Comparison of ENCODE assay signal across 8 cellular contexts in genomic region chr4:65227628-65228027, GRCh38.
"Had no signal": no experiment of that assay in that cellular context is flagged by ENCODE, and none has a peak within 500 bp of the region (broad histone marks: within the 10 kb centered on the region; RNA-seq: fewer than 3 reads in every experiment).

No MANE protein-coding gene starts in this region.

- ATAC-seq: GM23338, HepG2 had no signal

- H3K36me3 Mint-ChIP-seq: IgD-negative memory B cell had no signal

- H3K4me3 Mint-ChIP-seq: GM23338, H9, IgD-negative memory B cell had no signal

- DNase-seq: H9, HCEC 1CT had no signal

- H3K27ac Mint-ChIP-seq: GM23338, H9, IgD-negative memory B cell had no signal

- H3K27me3 Mint-ChIP-seq: IgD-negative memory B cell had no signal

- H3K4me3 ChIP-seq: GM23338 had no signal

- H2AFZ ChIP-seq: GM23338 had no signal

- H3K27ac ChIP-seq: HL-60 had no signal

- H3K4me1 Mint-ChIP-seq: GM23338, H9, IgD-negative memory B cell had no signal

- H3K9me3 Mint-ChIP-seq: GM23338, H9 had no signal

- FAIRE-seq: H1, H54, HepG2 had no signal

- H3K4me2 ChIP-seq: GM23338 had no signal
